In genomic region chr6:35777356-35778102, GRCh38 we compare ENCODE assay signal across 18 cellular contexts. TPM values are rescaled to one million over a fixed set of nuclear protein-coding genes. Genes with fewer than 3 reads are reported as not detected.
DNase-seq lines count a peak whose midpoint lies in the region; ATAC-seq and TF ChIP-seq lines count a peak whose summit lies in the region.
"Had no signal": no experiment of that assay in that cellular context is flagged by ENCODE, and none has a peak within 500 bp of the region (broad histone marks: within the 10 kb centered on the region; RNA-seq: fewer than 3 reads in every experiment).

No MANE protein-coding gene starts in this region.

- H3K27ac Mint-ChIP-seq in stimulated activated naive CD8-positive, alpha-beta T cell treated with anti-CD3 and anti-CD28 coated beads, Interleukin-15, Interleukin-2, amounts not matched to agents 100 ng/mL and 50 ng/mL, for 24 hours: no peak overlapping the region
- H3K27ac Mint-ChIP-seq in activated B cell treated with CpG ODN at 0.5 μM for 24 hours: no peak overlapping the region
- H3K27ac Mint-ChIP-seq in naive B cell: peak overlapping the region in 1 of 6 donors; percentile 87

- H3K4me3 Mint-ChIP-seq in stimulated activated naive CD8-positive, alpha-beta T cell treated with anti-CD3 and anti-CD28 coated beads, Interleukin-15, Interleukin-2, amounts not matched to agents 100 ng/mL and 50 ng/mL, for 24 hours: peak overlapping the region; percentile 33
- peak overlapping the region; percentile 77 for H3K4me3 Mint-ChIP-seq in activated B cell treated with CpG ODN at 0.5 μM for 24 hours
- H3K4me3 Mint-ChIP-seq in naive B cell: peak overlapping the region; percentile 51 to 88 (median 76)

- no peak for DNase-seq in stimulated activated naive CD8-positive, alpha-beta T cell treated with anti-CD3 and anti-CD28 coated beads, Interleukin-15, Interleukin-2, amounts not matched to agents 100 U/mL and 50 U/mL, for 24 hours
- DNase-seq in activated B cell treated with CpG ODN at 0.5 μM for 24 hours (no peak), naive B cell (no peak), ecto neural progenitor cell (ENCODE audit: low spot score) (no peak), 8988T (no peak)
- DNase-seq: activated CD8-positive, alpha-beta memory T cell treated with anti-CD3 and anti-CD28 coated beads for 24 hours; activated effector memory CD4-positive, alpha-beta T cell treated with anti-CD3 and anti-CD28 coated beads, Interleukin-2, amount 50 U/mL, for 16 hours; body of pancreas; dermis blood vessel endothelial cell; DND-41; heart right ventricle; left cardiac atrium; SHP77 had no signal

- no peak for ATAC-seq in stimulated activated naive CD8-positive, alpha-beta T cell treated with anti-CD3 and anti-CD28 coated beads, Interleukin-15, Interleukin-2, amounts not matched to agents 100 U/mL and 50 U/mL, for 24 hours
- ATAC-seq in activated B cell treated with CpG ODN at 0.5 μM for 24 hours (ENCODE audit: low read depth): no peak
- no peak for ATAC-seq in naive B cell (ENCODE audit: low read depth in 2 of 2)
- ATAC-seq in HG03354 (IDR thresholded peaks at IDR 0.05; ENCODE audit: poor library complexity, severe bottlenecking, unreplicated experiment): no peak

- no peaks in the 10 kb centered on the region for H3K9me3 Mint-ChIP-seq in stimulated activated naive CD8-positive, alpha-beta T cell treated with anti-CD3 and anti-CD28 coated beads, Interleukin-15, Interleukin-2, amounts not matched to agents 100 ng/mL and 50 ng/mL, for 24 hours
- no peaks in the 10 kb centered on the region for H3K9me3 Mint-ChIP-seq in activated B cell treated with CpG ODN at 0.5 μM for 24 hours
- H3K9me3 Mint-ChIP-seq in naive B cell: no peaks in the 10 kb centered on the region

- H3K4me1 Mint-ChIP-seq in stimulated activated naive CD8-positive, alpha-beta T cell treated with anti-CD3 and anti-CD28 coated beads, Interleukin-15, Interleukin-2, amounts not matched to agents 100 ng/mL and 50 ng/mL, for 24 hours (ENCODE audit: low read depth): peaks cover 7% of the 10 kb centered on the region
- H3K4me1 Mint-ChIP-seq in activated B cell treated with CpG ODN at 0.5 μM for 24 hours (peaks cover 13% of the 10 kb centered on the region), naive B cell (peaks cover 9 to 19% (median 19%) of the 10 kb centered on the region in 3 donors)

- CTCF ChIA-PET in activated B cell treated with CpG ODN at 0.5 μM for 24 hours (lab: Charles Lee): no interaction called here

- POLR2A ChIA-PET in activated B cell treated with CpG ODN at 0.5 μM for 24 hours (lab: Charles Lee): no interaction called here

- no peaks in the 10 kb centered on the region for H3K36me3 Mint-ChIP-seq in stimulated activated naive CD8-positive, alpha-beta T cell treated with anti-CD3 and anti-CD28 coated beads, Interleukin-15, Interleukin-2, amounts not matched to agents 100 ng/mL and 50 ng/mL, for 24 hours (ENCODE audit: low read depth)
- H3K36me3 Mint-ChIP-seq in activated B cell treated with CpG ODN at 0.5 μM for 24 hours (ENCODE audit: low read depth) (no peaks in the 10 kb centered on the region), naive B cell (no peaks in the 10 kb centered on the region)

- no peak for TF ChIP-seq CTCF in activated B cell treated with CpG ODN at 0.5 μM for 24 hours (IDR thresholded peaks at IDR 0.05)

- intact Hi-C loops in activated B cell treated with CpG ODN at 0.5 μM for 24 hours (cut with micrococcal nuclease): no loop called here

- peaks cover 28% of the 10 kb centered on the region for H3K27me3 Mint-ChIP-seq in stimulated activated naive CD8-positive, alpha-beta T cell treated with anti-CD3 and anti-CD28 coated beads, Interleukin-15, Interleukin-2, amounts not matched to agents 100 ng/mL and 50 ng/mL, for 24 hours
- H3K27me3 Mint-ChIP-seq in activated B cell treated with CpG ODN at 0.5 μM for 24 hours (peaks cover 9% of the 10 kb centered on the region), naive B cell (peaks cover 4 to 39% (median 27%) of the 10 kb centered on the region in 3 donors)

RNA-seq across cellular contexts. Expression of gene CLPSL2, which starts 1.1 kb away (rescaled TPM):
- not detected in 2 replicates for total RNA-seq in activated B cell treated with CpG ODN at 0.5 μM for 24 hours
- polyA plus RNA-seq in naive B cell (ENCODE audit: low read depth in 6 of 6): not detected
- total RNA-seq: body of pancreas, dermis blood vessel endothelial cell, heart right ventricle, left cardiac atrium, LHCN-M2, subcutaneous adipose tissue had no signal
- polyA plus RNA-seq: BJ, heart right ventricle had no signal

RNA-seq across cellular contexts. Expression of gene CLPSL1, which starts 3.3 kb away (rescaled TPM):
- not detected in 2 replicates for total RNA-seq in activated B cell treated with CpG ODN at 0.5 μM for 24 hours
- polyA plus RNA-seq in naive B cell (ENCODE audit: low read depth in 6 of 6): not detected
- total RNA-seq: dermis blood vessel endothelial cell, heart right ventricle, left cardiac atrium, LHCN-M2, subcutaneous adipose tissue had no signal
- polyA plus RNA-seq: BJ, heart right ventricle had no signal

RNA-seq across cellular contexts. Expression of gene CLPS, which starts 19.6 kb away (rescaled TPM):
- total RNA-seq in activated B cell treated with CpG ODN at 0.5 μM for 24 hours: not detected in 2 replicates
- not detected for polyA plus RNA-seq in naive B cell (ENCODE audit: low read depth in 6 of 6)
- total RNA-seq: dermis blood vessel endothelial cell, left cardiac atrium, LHCN-M2, subcutaneous adipose tissue had no signal
- polyA plus RNA-seq: BJ had no signal

RNA-seq across cellular contexts. Expression of gene LHFPL5, which starts 27.6 kb away (rescaled TPM):
- not detected in 2 replicates for total RNA-seq in activated B cell treated with CpG ODN at 0.5 μM for 24 hours
- polyA plus RNA-seq in naive B cell (ENCODE audit: low read depth in 6 of 6): not detected
- total RNA-seq: dermis blood vessel endothelial cell, heart right ventricle, left cardiac atrium, subcutaneous adipose tissue had no signal
- polyA plus RNA-seq: BJ, heart right ventricle had no signal

RNA-seq across cellular contexts. Expression of gene ARMC12, which starts 40.7 kb away (rescaled TPM):
- 0.89 and 1.1 TPM in 2 replicates for total RNA-seq in activated B cell treated with CpG ODN at 0.5 μM for 24 hours
- polyA plus RNA-seq in naive B cell (ENCODE audit: low read depth in 6 of 6): 1 to 10 TPM in 1 of 6 donors, under 1 TPM in 3, not detected in 2; 0.30 to 2.2 (median 0.77) TPM
